Comparison of ENCODE assay signal across 8 cellular contexts in genomic region chr5:179550511-179551342, GRCh38. TPM values are rescaled to one million over a fixed set of nuclear protein-coding genes. Genes with fewer than 3 reads are reported as not detected.
A peak's percentile ranks its signal among the peaks of the same experiment; 100 is the strongest.
DNase-seq lines count a peak whose midpoint lies in the region; ATAC-seq and FAIRE-seq lines count a peak whose summit lies in the region.

TSS of gene RUFY1 (plus strand) at chr5:179550554. CDS start at chr5:179550570, 16 bp downstream.

- peak; percentile 96 for DNase-seq in 8988T
- peak; percentile 62 for DNase-seq in GM18507 (ENCODE audit: extremely low spot score, insufficient read length, low read depth)
- peak; percentile 78 for DNase-seq in NCI-H2196 treated with DMSO at 0.1 percent for 48 hours (lab: John Stamatoyannopoulos, UW; ENCODE audit: unreplicated experiment)
- DNase-seq in activated CD4-positive, CD25-positive, alpha-beta regulatory T cell treated with anti-CD3 and anti-CD28 coated beads, Interleukin-2, amount 50 U/mL, for 72 hours = peak; percentile 91
- DNase-seq in cerebellum (ENCODE audit: low spot score) = peak; percentile 89
- peak; percentile 82 for DNase-seq in kidney tubule cell (ENCODE audit: low spot score)
- peak; percentile 52 to 66 for DNase-seq in stimulated activated CD4-positive, alpha-beta T cell treated with anti-CD3 and anti-CD28 coated beads, Interleukin-1b, Interleukin-23, amount 100 ng/mL, for 1 hour (ENCODE audit: low read depth in 2 of 2)

- FAIRE-seq in GM18507 (lab: Jason Lieb, UNC) = peak; percentile 59

- ATAC-seq in HG02970 (IDR thresholded peaks at IDR 0.05; ENCODE audit: low FRiP score, unreplicated experiment) = peak; percentile 91

RNA-seq across cellular contexts. Expression of gene RUFY1, which starts in this region (rescaled TPM):
- 34.5 TPM for total RNA-seq in cerebellum

Comparison
In these comparisons a context has a peak if more than half of its experiments do, and no peak if none do; other contexts are left out.
1. Peak in every context shown above with its lines: DNase-seq and ATAC-seq.